ENCODE assay signal across 16 cellular contexts in the genomic region with DNA sequence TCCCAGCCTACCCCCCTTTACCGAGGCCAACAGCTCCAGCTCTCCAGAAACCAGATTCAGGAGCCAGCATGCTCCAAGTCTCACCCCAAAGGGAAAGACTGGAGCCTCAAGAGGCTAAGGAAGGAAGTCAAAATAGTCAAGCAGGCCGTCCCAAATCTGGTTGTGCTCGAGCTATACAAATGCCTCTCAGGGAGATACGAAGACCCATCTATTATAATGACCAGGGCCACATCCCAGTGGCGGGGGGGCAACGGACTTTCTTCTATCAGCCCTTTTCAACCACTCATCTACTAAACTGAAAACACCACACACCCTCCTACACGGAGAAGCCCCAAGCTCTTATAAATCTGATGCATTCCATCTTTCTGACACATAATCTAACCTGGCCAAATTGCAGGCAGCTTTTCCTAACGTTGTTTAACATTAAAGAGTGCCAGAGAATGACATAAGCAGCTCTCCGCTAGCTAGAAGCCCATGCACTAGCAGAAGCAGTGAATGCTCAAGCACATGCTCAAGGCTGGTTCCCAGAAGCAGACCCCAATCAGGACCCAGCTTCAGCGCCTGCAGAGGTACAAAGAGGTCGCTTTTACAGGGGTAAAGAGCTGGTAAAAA.
"Had no signal": no experiment of that assay in that cellular context is flagged by ENCODE, and none has a peak within 500 bp of the region (broad histone marks: within the 10 kb centered on the region; RNA-seq: fewer than 3 reads in every experiment).

No MANE protein-coding gene starts in this region.

- H3K4me3 ChIP-seq: lung, SK-N-MC, suprapubic skin had no signal

- H3K36me3 ChIP-seq: suprapubic skin, WERI-Rb-1 had no signal

- H3K4me1 ChIP-seq: suprapubic skin had no signal

- H3K4me1 Mint-ChIP-seq: activated naive CD4-positive, alpha-beta T cell treated with anti-CD3 and anti-CD28 coated beads, Interleukin-2, amount 50 U/mL, for 24 hours; nephron progenitor cell had no signal

- H3K27ac ChIP-seq: SK-N-MC, suprapubic skin, WERI-Rb-1 had no signal

- H3K4me3 Mint-ChIP-seq: activated naive CD4-positive, alpha-beta T cell treated with anti-CD3 and anti-CD28 coated beads, Interleukin-2, amount 50 U/mL, for 24 hours; activated T-cell treated with anti-CD3 and anti-CD28 coated beads, Interleukin-2, amount 50 U/mL, for 72 hours; nephron progenitor cell; stimulated activated naive CD8-positive, alpha-beta T cell treated with anti-CD3 and anti-CD28 coated beads, Interleukin-15, Interleukin-2, amounts not matched to agents 100 ng/mL and 50 ng/mL, for 24 hours; type B pancreatic cell had no signal

- H3K27ac Mint-ChIP-seq: activated naive CD4-positive, alpha-beta T cell treated with anti-CD3 and anti-CD28 coated beads, Interleukin-2, amount 50 U/mL, for 24 hours; activated T-cell treated with anti-CD3 and anti-CD28 coated beads, Interleukin-2, amount 50 U/mL, for 72 hours; stimulated activated naive CD8-positive, alpha-beta T cell treated with anti-CD3 and anti-CD28 coated beads, Interleukin-15, Interleukin-2, amounts not matched to agents 100 ng/mL and 50 ng/mL, for 24 hours; type B pancreatic cell had no signal

- ATAC-seq: activated T-cell treated with anti-CD3 and anti-CD28 coated beads, Interleukin-2, amount 50 U/mL, for 72 hours; left colon had no signal

- H3K27me3 Mint-ChIP-seq: activated naive CD4-positive, alpha-beta T cell treated with anti-CD3 and anti-CD28 coated beads, Interleukin-2, amount 50 U/mL, for 24 hours; stimulated activated naive CD8-positive, alpha-beta T cell treated with anti-CD3 and anti-CD28 coated beads, Interleukin-15, Interleukin-2, amounts not matched to agents 100 ng/mL and 50 ng/mL, for 24 hours; type B pancreatic cell had no signal

- H3K36me3 Mint-ChIP-seq: activated naive CD4-positive, alpha-beta T cell treated with anti-CD3 and anti-CD28 coated beads, Interleukin-2, amount 50 U/mL, for 24 hours; type B pancreatic cell had no signal

- H3K27me3 ChIP-seq: suprapubic skin had no signal

- DNase-seq: activated CD4-positive, alpha-beta T cell treated with anti-CD3 and anti-CD28 coated beads for 1 hour; activated effector memory CD4-positive, alpha-beta T cell treated with anti-CD3 and anti-CD28 coated beads, Interleukin-2, amount 50 U/mL, for 16 hours; activated T-cell treated with anti-CD3 and anti-CD28 coated beads, Interleukin-2, amount 50 U/mL, for 72 hours; caudate nucleus; dorsolateral prefrontal cortex; foreskin fibroblast; left colon; midbrain; nephron progenitor cell; WERI-Rb-1 had no signal
